8 cellular contexts compared by ENCODE assay signal in the genomic region with DNA sequence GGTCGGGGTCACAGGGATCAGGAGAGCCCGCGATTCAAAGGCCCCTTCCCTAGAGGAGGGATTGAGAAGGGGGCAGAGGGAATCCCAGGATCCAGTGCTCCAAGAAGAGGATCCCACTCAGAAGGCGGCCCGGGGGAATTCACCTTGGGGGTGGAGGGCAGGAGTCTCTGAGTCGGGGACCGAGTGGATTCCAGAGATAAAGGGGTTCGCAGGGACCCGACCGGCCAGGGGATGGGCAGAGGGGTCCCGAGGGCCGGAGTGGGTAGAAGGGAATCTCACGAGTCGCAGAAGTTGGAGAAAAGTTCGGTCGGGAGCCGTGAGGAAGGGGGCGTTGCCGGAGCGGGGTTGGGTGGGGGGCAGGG. TPM values are rescaled to one million over a fixed set of nuclear protein-coding genes. Genes with fewer than 3 reads are reported as not detected.
DNase-seq lines count a peak whose midpoint lies in the region; ATAC-seq and TF ChIP-seq lines count a peak whose summit lies in the region.

No MANE protein-coding gene starts in this region.

- DNase-seq in WERI-Rb-1 (no peak), glutamatergic neuron (no peak), gastrocnemius medialis (no peak), NCI-H524 treated with DMSO at 0.1 percent for 48 hours (lab: John Stamatoyannopoulos, UW) (no peak), NCI-H2171 (lab: John Stamatoyannopoulos, UW) (no peak)
- DNase-seq in activated CD4-positive, CD25-positive, alpha-beta regulatory T cell (lab: John Stamatoyannopoulos, UW): no peak

- H3K36me3 Mint-ChIP-seq in glutamatergic neuron (ENCODE audit: unreplicated experiment): no peaks in the 10 kb centered on the region

- in situ Hi-C loops in gastrocnemius medialis (cut with MboI; ENCODE audit: low sequenced_read_pairs in 4 of 4): no loop called here

- no peak for TF ChIP-seq POLR2A in gastrocnemius medialis (IDR thresholded peaks at IDR 0.05)

- H3K4me3 ChIP-seq in WERI-Rb-1 (ENCODE audit: low read depth, low read length) (peak overlapping the region; percentile 79), gastrocnemius medialis (peak overlapping the region; percentile 66 to 93 (median 87))

- H3K4me1 ChIP-seq in gastrocnemius medialis: peaks cover 18 to 31% of the 10 kb centered on the region in 2 donors

- peaks cover 21% of the 10 kb centered on the region for H3K4me1 Mint-ChIP-seq in glutamatergic neuron (ENCODE audit: low read depth, unreplicated experiment)

- peak overlapping the region; percentile 93 for H3K4me3 Mint-ChIP-seq in glutamatergic neuron (ENCODE audit: unreplicated experiment)

- H3K27me3 ChIP-seq in WERI-Rb-1 (ENCODE audit: insufficient read depth, low read depth, severe bottlenecking): no peaks in the 10 kb centered on the region
- H3K27me3 ChIP-seq in gastrocnemius medialis: no peaks in the 10 kb centered on the region

- ATAC-seq in GM19023 (IDR thresholded peaks at IDR 0.05; ENCODE audit: unreplicated experiment) (peak; percentile 2), gastrocnemius medialis (peak; percentile 14 to 37), GM19397 (IDR thresholded peaks at IDR 0.05; ENCODE audit: unreplicated experiment) (no peak)

- H3K9me3 ChIP-seq in WERI-Rb-1 (ENCODE audit: severe bottlenecking): no peaks in the 10 kb centered on the region
- H3K9me3 ChIP-seq in gastrocnemius medialis: no peaks in the 10 kb centered on the region

- H3K36me3 ChIP-seq in WERI-Rb-1: peaks cover 27% of the 10 kb centered on the region
- peaks cover 0 to 25% of the 10 kb centered on the region in 2 donors for H3K36me3 ChIP-seq in gastrocnemius medialis

- H3K27me3 Mint-ChIP-seq in glutamatergic neuron (ENCODE audit: unreplicated experiment): peaks cover 10% of the 10 kb centered on the region

- H3K27ac ChIP-seq in WERI-Rb-1 (peak overlapping the region; percentile 30), gastrocnemius medialis (peak overlapping the region; percentile 74 to 88 (median 80))

- H3K9me3 Mint-ChIP-seq in glutamatergic neuron (ENCODE audit: unreplicated experiment): peaks cover 6% of the 10 kb centered on the region

- intact Hi-C loops in gastrocnemius medialis (cut with DNase I; ENCODE audit: low total_unique reads): no loop called here

- peak overlapping the region; percentile 77 for H3K27ac Mint-ChIP-seq in glutamatergic neuron (ENCODE audit: unreplicated experiment)

- TF ChIP-seq CTCF in WERI-Rb-1 (IDR thresholded peaks at IDR 0.05; ENCODE audit: low read depth, low read length) (no peak), glutamatergic neuron (IDR thresholded peaks at IDR 0.05; ENCODE audit: partially characterized antibody, unreplicated experiment) (no peak), gastrocnemius medialis (IDR thresholded peaks at IDR 0.05 in 4 of 5, conservative IDR thresholded peaks at IDR 0.05 in 1 of 5) (no peak)

RNA-seq across cellular contexts. Expression of a gene that starts 0.3 kb away (rescaled TPM):
- 54.7 TPM for total RNA-seq in glutamatergic neuron (ENCODE audit: unreplicated experiment)
- total RNA-seq in gastrocnemius medialis: 1 to 10 TPM; 4.2 to 7.2 (median 6.1) TPM

RNA-seq across cellular contexts. Expression of a gene that starts 29.2 kb away (rescaled TPM):
- total RNA-seq in glutamatergic neuron (ENCODE audit: unreplicated experiment) (46.6 TPM), gastrocnemius medialis (10 to 100 TPM; 16.5 to 23.0 (median 18.9) TPM)

RNA-seq across cellular contexts. Expression of a gene that starts 29.6 kb away (rescaled TPM):
- total RNA-seq in glutamatergic neuron (ENCODE audit: unreplicated experiment): 117 TPM
- total RNA-seq in gastrocnemius medialis: 10 to 100 TPM; 45.5 to 75.7 (median 57.9) TPM

RNA-seq across cellular contexts. Expression of a gene that starts 55.7 kb away (rescaled TPM):
- total RNA-seq in glutamatergic neuron (ENCODE audit: unreplicated experiment) (55.1 TPM), gastrocnemius medialis (1 to 10 TPM in 1 of 4 donors, under 1 TPM in 3; 0.26 to 1.0 (median 0.39) TPM)
